Comparison of ENCODE assay signal across 11 cellular contexts in the genomic region with DNA sequence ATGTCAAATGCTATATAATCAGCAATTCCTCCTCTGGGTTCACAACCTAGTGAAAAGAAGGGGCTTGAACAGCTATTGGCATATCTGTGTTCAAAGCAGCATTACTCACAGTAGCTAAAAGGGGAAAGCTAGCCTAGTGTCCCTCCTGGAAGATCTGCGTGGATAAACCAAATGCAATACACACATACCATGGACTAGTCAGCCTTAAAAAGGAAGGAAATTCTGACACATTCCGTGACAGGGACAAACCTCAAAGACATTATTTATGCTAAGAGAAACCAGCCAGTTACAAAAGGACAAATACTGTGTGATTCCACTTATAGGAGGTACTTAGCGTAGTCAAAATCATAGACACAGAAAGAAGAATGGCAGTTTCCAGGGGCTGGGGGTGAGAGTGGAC.
DNase-seq lines count a peak whose midpoint lies in the region; ATAC-seq and TF ChIP-seq lines count a peak whose summit lies in the region.
"Had no signal": no experiment of that assay in that cellular context is flagged by ENCODE, and none has a peak within 500 bp of the region (broad histone marks: within the 10 kb centered on the region; RNA-seq: fewer than 3 reads in every experiment).

No MANE protein-coding gene starts in this region.

- POLR2A ChIA-PET in naive thymus-derived CD4-positive, alpha-beta T cell (lab: Charles Lee), result interaction anchor here (1.1 to 1.5 kb wide), 2 partner anchors 14 to 21 kb away, joined by 3 to 4 read pairs; no protein-coding TSS in a partner anchor

- no peaks in the 10 kb centered on the region for H3K36me3 ChIP-seq in naive thymus-derived CD4-positive, alpha-beta T cell (ENCODE audit: control insufficient read depth in 2 of 3, insufficient read depth in 3 of 3, low read length in 3 of 3)
- no peaks in the 10 kb centered on the region for H3K36me3 ChIP-seq in ovary

- BruUV-seq in Calu3 (replicated peaks; lab: Mats Ljungman, UMichigan), result no TSS peak

- TF ChIP-seq POLR2A in ovary (IDR thresholded peaks at IDR 0.05), result no peak

- WGBS in ovary, 3 donors, result 84 to 88% (median 85%) methylated on average over 3 of the region's 3 CpGs

- CTCF ChIA-PET in naive thymus-derived CD4-positive, alpha-beta T cell (lab: Charles Lee), result no interaction called here
- CTCF ChIA-PET in Calu3 (lab: Charles Lee), result interaction anchor here (0.6 kb wide), 1 partner anchor 69 kb away, joined by 3 read pairs; no protein-coding TSS in a partner anchor

- TF ChIP-seq CTCF in ovary (IDR thresholded peaks at IDR 0.05), result no peak
- no peak for TF ChIP-seq CTCF in Calu3 (IDR thresholded peaks at IDR 0.05; ENCODE audit: unreplicated experiment)
- TF ChIP-seq CTCF in dorsolateral prefrontal cortex (IDR thresholded peaks at IDR 0.05 in 54 of 56, conservative IDR thresholded peaks at IDR 0.05 in 2 of 56; ENCODE audit: low read depth in 1 of 56, partially characterized antibody in 56 of 56), result no peak

- H3K4me1 Mint-ChIP-seq in naive thymus-derived CD4-positive, alpha-beta T cell, result peaks cover 43 to 86% (median 80%) of the 10 kb centered on the region in 7 donors
- peaks cover 2% of the 10 kb centered on the region for H3K4me1 Mint-ChIP-seq in Calu3 (ENCODE audit: low read depth, unreplicated experiment)

- H3K27me3 ChIP-seq in naive thymus-derived CD4-positive, alpha-beta T cell (ENCODE audit: control insufficient read depth in 2 of 2, insufficient read depth in 2 of 2, low read length in 2 of 2), result no peaks in the 10 kb centered on the region
- H3K27me3 ChIP-seq in ovary (no peaks in the 10 kb centered on the region), dorsolateral prefrontal cortex (no peaks in the 10 kb centered on the region)

- H3K27ac ChIP-seq in naive thymus-derived CD4-positive, alpha-beta T cell (ENCODE audit: low read depth, low read length), result no peak overlapping the region
- H3K27ac ChIP-seq in ovary (no peak overlapping the region), dorsolateral prefrontal cortex (peak overlapping the region in 1 of 59 donors; percentile 2)

- DNase-seq in ELR (ENCODE audit: low read depth) (peak; percentile 24), KG1 (lab: John Stamatoyannopoulos, UW) (peak; percentile 33), astrocyte of the hippocampus (ENCODE audit: low read depth, low spot score) (peak; percentile 62), ovary (no peak), Calu3 (no peak), dorsolateral prefrontal cortex (no peak)
- DNase-seq in naive thymus-derived CD4-positive, alpha-beta T cell, result no peak
- DNase-seq: activated CD8-positive, alpha-beta memory T cell treated with anti-CD3 and anti-CD28 coated beads for 24 hours; amygdala; SW 1271 had no signal

- ATAC-seq in naive thymus-derived CD4-positive, alpha-beta T cell, result peak; percentile 62
- ATAC-seq in GM21360 (IDR thresholded peaks at IDR 0.05; ENCODE audit: unreplicated experiment), result no peak

- H3K9me3 ChIP-seq in naive thymus-derived CD4-positive, alpha-beta T cell (ENCODE audit: control insufficient read depth in 2 of 3, low read length in 3 of 3), result no peaks in the 10 kb centered on the region
- no peaks in the 10 kb centered on the region for H3K9me3 ChIP-seq in ovary

- TF ChIP-seq EP300 in ovary (IDR thresholded peaks at IDR 0.05), result no peak

- H3K9me3 Mint-ChIP-seq in naive thymus-derived CD4-positive, alpha-beta T cell, result no peaks in the 10 kb centered on the region
- H3K9me3 Mint-ChIP-seq in Calu3 (ENCODE audit: low read depth, unreplicated experiment), result no peaks in the 10 kb centered on the region

- no peak overlapping the region for H3K4me3 ChIP-seq in naive thymus-derived CD4-positive, alpha-beta T cell (ENCODE audit: low read length)
- H3K4me3 ChIP-seq in ovary, result no peak overlapping the region
- H3K4me3 ChIP-seq in dorsolateral prefrontal cortex, result no peak overlapping the region

- peaks cover 18 to 47% of the 10 kb centered on the region in 2 donors for H3K4me1 ChIP-seq in naive thymus-derived CD4-positive, alpha-beta T cell (ENCODE audit: control insufficient read depth in 2 of 2, insufficient read depth in 2 of 2, low read length in 2 of 2)
- peaks cover 11% of the 10 kb centered on the region for H3K4me1 ChIP-seq in ovary (ENCODE audit: insufficient read depth)

- peak overlapping the region in 8 of 9 donors; percentile 10 to 85 (median 42) for H3K27ac Mint-ChIP-seq in naive thymus-derived CD4-positive, alpha-beta T cell
- no peak overlapping the region for H3K27ac Mint-ChIP-seq in Calu3 (ENCODE audit: unreplicated experiment)

- no peaks in the 10 kb centered on the region for H3K27me3 Mint-ChIP-seq in naive thymus-derived CD4-positive, alpha-beta T cell
- peaks cover 16% of the 10 kb centered on the region for H3K27me3 Mint-ChIP-seq in Calu3 (ENCODE audit: unreplicated experiment)

- peak overlapping the region in 4 of 10 donors; percentile 4 to 60 (median 18) for H3K4me3 Mint-ChIP-seq in naive thymus-derived CD4-positive, alpha-beta T cell
- H3K4me3 Mint-ChIP-seq in Calu3 (ENCODE audit: low read depth, unreplicated experiment), result no peak overlapping the region

- intact Hi-C loops in naive thymus-derived CD4-positive, alpha-beta T cell (cut with micrococcal nuclease), result loop anchor here in 1 of 2 donors (5.0 kb wide), 1 partner anchor 33 kb away; no protein-coding TSS in a partner anchor
- intact Hi-C loops in ovary (cut with DNase I) (no loop called here), Calu3 (cut with micrococcal nuclease; ENCODE audit: unreplicated experiment) (no loop called here), dorsolateral prefrontal cortex (cut with DNase I) (no loop called here)

- H3K36me3 Mint-ChIP-seq in naive thymus-derived CD4-positive, alpha-beta T cell, result peaks cover 0 to 26% (median 0%) of the 10 kb centered on the region in 5 donors
- no peaks in the 10 kb centered on the region for H3K36me3 Mint-ChIP-seq in Calu3 (ENCODE audit: insufficient read depth, unreplicated experiment)

Comparison
In these comparisons a context has a peak if more than half of its experiments do, and no peak if none do; other contexts are left out.
1. DNase-seq: peak in ELR (single experiment), KG1 (single experiment) and astrocyte of the hippocampus (single experiment); none in naive thymus-derived CD4-positive, alpha-beta T cell (0 of 9), ovary (0 of 5), Calu3 (single experiment) and dorsolateral prefrontal cortex (0 of 10).